20 cellular contexts compared by ENCODE assay signal in genomic region chr10:59243611-59244195, GRCh38.
"Had no signal": no experiment of that assay in that cellular context is flagged by ENCODE, and none has a peak within 500 bp of the region (broad histone marks: within the 10 kb centered on the region; RNA-seq: fewer than 3 reads in every experiment).

No MANE protein-coding gene starts in this region.

- H3K4me3 Mint-ChIP-seq: naive B cell; nephron; stimulated activated effector memory CD8-positive, alpha-beta T cell treated with anti-CD3 and anti-CD28 coated beads, Interleukin-12 subunit alpha, Interleukin-12 subunit beta, amount 100 ng/mL, for 72 hours had no signal

- H3K36me3 ChIP-seq: pancreas, tibial nerve had no signal

- H3K4me1 ChIP-seq: esophagus squamous epithelium, pancreas, testis had no signal

- H3K4me1 Mint-ChIP-seq: naive B cell; stimulated activated effector memory CD8-positive, alpha-beta T cell treated with anti-CD3 and anti-CD28 coated beads, Interleukin-12 subunit alpha, Interleukin-12 subunit beta, amount 100 ng/mL, for 72 hours had no signal

- H3K36me3 Mint-ChIP-seq: naive B cell; stimulated activated effector memory CD8-positive, alpha-beta T cell treated with anti-CD3 and anti-CD28 coated beads, Interleukin-12 subunit alpha, Interleukin-12 subunit beta, amount 100 ng/mL, for 72 hours had no signal

- H3K27ac ChIP-seq: esophagus squamous epithelium, gastroesophageal sphincter, pancreas, testis, tibial nerve had no signal

- H3K27ac Mint-ChIP-seq: naive B cell; nephron; progenitor cell of endocrine pancreas; stimulated activated effector memory CD8-positive, alpha-beta T cell treated with anti-CD3 and anti-CD28 coated beads, Interleukin-12 subunit alpha, Interleukin-12 subunit beta, amount 100 ng/mL, for 72 hours had no signal

- H3K9me3 Mint-ChIP-seq: stimulated activated effector memory CD8-positive, alpha-beta T cell treated with anti-CD3 and anti-CD28 coated beads, Interleukin-12 subunit alpha, Interleukin-12 subunit beta, amount 100 ng/mL, for 72 hours had no signal

- H3K27me3 ChIP-seq: esophagus squamous epithelium, gastroesophageal sphincter, pancreas, testis, tibial nerve had no signal

- DNase-seq: cortex of kidney; effector memory CD4-positive, alpha-beta T cell; esophagus squamous epithelium; foreskin fibroblast; kidney glomerular epithelial cell; mesendoderm; naive B cell; occipital lobe; pancreas; right cardiac atrium; stimulated activated CD4-positive, alpha-beta T cell treated with anti-CD3 and anti-CD28 coated beads, Interleukin-4, amount 100 ng/mL, for 1 hour; stimulated activated CD8-positive, alpha-beta memory T cell treated with anti-CD3 and anti-CD28 coated beads, Interleukin-4, amount 100 ng/mL, for 48 hours; stimulated activated naive CD8-positive, alpha-beta T cell treated with anti-CD3 and anti-CD28 coated beads, Interleukin-15, Interleukin-2, amounts not matched to agents 100 U/mL and 50 U/mL, for 24 hours; testis had no signal

- H3K27me3 Mint-ChIP-seq: progenitor cell of endocrine pancreas had no signal

- H3K4me3 ChIP-seq: esophagus squamous epithelium, gastroesophageal sphincter, pancreas, testis, tibial nerve had no signal

- H3K9me3 ChIP-seq: esophagus squamous epithelium, gastroesophageal sphincter, pancreas, testis, tibial nerve had no signal

- FAIRE-seq: endometrium, pancreas had no signal
